1 cellular context compared by ENCODE assay signal in the genomic region with DNA sequence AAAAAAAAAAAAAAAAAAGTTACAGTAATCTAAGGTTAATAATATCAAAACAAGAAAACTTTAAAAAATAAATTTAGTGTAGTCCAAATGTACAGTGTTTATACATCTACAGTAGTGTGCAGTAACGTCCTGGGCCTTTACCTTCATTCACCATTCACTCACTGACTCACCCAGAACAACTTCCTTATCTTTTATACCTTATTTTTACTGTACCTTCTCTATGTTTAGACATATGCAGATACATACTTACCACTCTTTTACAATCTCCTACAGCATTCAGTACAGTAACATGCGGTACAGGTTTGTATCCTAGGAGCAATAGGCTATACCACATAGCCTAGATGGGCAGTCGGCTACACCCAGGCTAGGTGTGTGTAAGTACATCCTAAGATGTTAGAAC.
TF ChIP-seq lines count a peak whose summit lies in the region.

No MANE protein-coding gene starts in this region.

TF ChIP-seq in WTC11, 78 proteins besides CTCF, POLR2A, EP300 and RAD21 (continued from another document):
- TF ChIP-seq, protein P1, sequence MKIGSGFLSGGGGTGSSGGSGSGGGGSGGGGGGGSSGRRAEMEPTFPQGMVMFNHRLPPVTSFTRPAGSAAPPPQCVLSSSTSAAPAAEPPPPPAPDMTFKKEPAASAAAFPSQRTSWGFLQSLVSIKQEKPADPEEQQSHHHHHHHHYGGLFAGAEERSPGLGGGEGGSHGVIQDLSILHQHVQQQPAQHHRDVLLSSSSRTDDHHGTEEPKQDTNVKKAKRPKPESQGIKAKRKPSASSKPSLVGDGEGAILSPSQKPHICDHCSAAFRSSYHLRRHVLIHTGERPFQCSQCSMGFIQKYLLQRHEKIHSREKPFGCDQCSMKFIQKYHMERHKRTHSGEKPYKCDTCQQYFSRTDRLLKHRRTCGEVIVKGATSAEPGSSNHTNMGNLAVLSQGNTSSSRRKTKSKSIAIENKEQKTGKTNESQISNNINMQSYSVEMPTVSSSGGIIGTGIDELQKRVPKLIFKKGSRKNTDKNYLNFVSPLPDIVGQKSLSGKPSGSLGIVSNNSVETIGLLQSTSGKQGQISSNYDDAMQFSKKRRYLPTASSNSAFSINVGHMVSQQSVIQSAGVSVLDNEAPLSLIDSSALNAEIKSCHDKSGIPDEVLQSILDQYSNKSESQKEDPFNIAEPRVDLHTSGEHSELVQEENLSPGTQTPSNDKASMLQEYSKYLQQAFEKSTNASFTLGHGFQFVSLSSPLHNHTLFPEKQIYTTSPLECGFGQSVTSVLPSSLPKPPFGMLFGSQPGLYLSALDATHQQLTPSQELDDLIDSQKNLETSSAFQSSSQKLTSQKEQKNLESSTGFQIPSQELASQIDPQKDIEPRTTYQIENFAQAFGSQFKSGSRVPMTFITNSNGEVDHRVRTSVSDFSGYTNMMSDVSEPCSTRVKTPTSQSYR (CRISPR knock-in tag; IDR thresholded peaks at IDR 0.05) = no peak
- TF ChIP-seq, protein P2, sequence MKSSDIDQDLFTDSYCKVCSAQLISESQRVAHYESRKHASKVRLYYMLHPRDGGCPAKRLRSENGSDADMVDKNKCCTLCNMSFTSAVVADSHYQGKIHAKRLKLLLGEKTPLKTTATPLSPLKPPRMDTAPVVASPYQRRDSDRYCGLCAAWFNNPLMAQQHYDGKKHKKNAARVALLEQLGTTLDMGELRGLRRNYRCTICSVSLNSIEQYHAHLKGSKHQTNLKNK (CRISPR knock-in tag; IDR thresholded peaks at IDR 0.05) = no peak
- TF ChIP-seq ZNF263 (CRISPR knock-in tag; IDR thresholded peaks at IDR 0.05; ENCODE audit: low read depth) (no peak), PRDM15 (CRISPR knock-in tag; IDR thresholded peaks at IDR 0.05) (no peak), FOXK1 (CRISPR knock-in tag; IDR thresholded peaks at IDR 0.05) (no peak), ELF4 (CRISPR knock-in tag; IDR thresholded peaks at IDR 0.05; ENCODE audit: low read depth) (no peak), NR1H2 (CRISPR knock-in tag; IDR thresholded peaks at IDR 0.05) (no peak)
